ENCODE assay signal across 8 cellular contexts in the genomic region with DNA sequence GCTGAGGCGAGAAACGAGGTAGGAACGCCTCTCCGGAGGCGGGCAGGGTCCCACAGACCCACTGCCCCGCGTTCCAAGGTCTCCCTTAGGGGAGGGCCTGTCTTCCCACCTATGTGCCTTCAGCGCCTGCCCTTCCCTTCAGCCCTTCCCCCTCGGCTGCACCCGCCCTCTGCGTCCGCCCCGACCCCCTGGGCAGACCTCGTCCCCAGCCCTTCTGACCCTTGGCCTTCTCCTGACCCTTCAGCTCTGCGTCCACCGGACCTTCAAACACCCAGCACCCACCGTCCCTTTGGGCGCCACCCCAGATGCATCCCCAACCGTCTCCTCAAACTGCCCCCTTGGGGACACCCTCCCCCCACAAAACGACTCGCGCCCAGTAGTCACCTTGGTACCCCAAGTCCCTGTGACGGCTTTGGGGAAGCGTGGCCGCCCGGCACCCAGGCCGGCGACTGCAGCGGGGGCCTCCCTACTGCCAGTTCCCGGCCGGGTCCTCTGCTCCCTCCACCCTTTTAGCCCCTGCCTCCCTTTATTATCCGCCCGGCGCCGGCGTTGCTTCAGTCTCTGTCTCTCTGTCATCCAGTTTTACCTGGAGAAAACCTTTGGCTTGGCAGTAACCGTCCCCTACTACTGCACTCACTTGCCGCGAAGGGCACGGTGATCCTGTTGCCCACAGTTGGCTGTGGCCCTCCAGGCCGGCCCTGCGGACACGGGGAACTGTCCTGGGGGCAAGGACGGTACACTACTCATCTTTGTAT. TPM values are rescaled to one million over a fixed set of nuclear protein-coding genes. Genes with fewer than 3 reads are reported as not detected.
A peak's percentile ranks its signal among the peaks of the same experiment; 100 is the strongest.
DNase-seq lines count a peak whose midpoint lies in the region; ATAC-seq, FAIRE-seq and TF ChIP-seq lines count a peak whose summit lies in the region.

No MANE protein-coding gene starts in this region.

- peak overlapping the region; percentile 65 to 76 (median 71) for H3K4me3 ChIP-seq in Peyer's patch
- H3K4me3 ChIP-seq in endothelial cell of umbilical vein (replicated peaks in 1 of 3; ENCODE audit: insufficient read depth in 1 of 3, low read depth in 1 of 3, low read length in 3 of 3), result peak overlapping the region; percentile 62 to 91 (median 66)
- peak overlapping the region; percentile 89 for H3K4me3 ChIP-seq in mucosa of stomach (ENCODE audit: low read length)

- H3K36me3 ChIP-seq in Peyer's patch, result no peaks in the 10 kb centered on the region
- H3K36me3 ChIP-seq in endothelial cell of umbilical vein (ENCODE audit: control insufficient read depth in 2 of 2, extremely low read depth in 1 of 2, insufficient read depth in 2 of 2, low read length in 2 of 2), result no peaks in the 10 kb centered on the region
- no peaks in the 10 kb centered on the region for H3K36me3 ChIP-seq in mucosa of stomach (ENCODE audit: control insufficient read depth, insufficient read depth, low read length)

- ATAC-seq in HG03280 (IDR thresholded peaks at IDR 0.05; ENCODE audit: unreplicated experiment), result no peak

- intact Hi-C loops in endothelial cell of umbilical vein (cut with micrococcal nuclease), result loop anchor here (1.0 to 5.0 kb wide), 2 partner anchors 48 to 167 kb away; partner anchors contain the start of genes CCDC107 and RMRP

- no peaks in the 10 kb centered on the region for H3K9me3 ChIP-seq in Peyer's patch
- no peaks in the 10 kb centered on the region for H3K9me3 ChIP-seq in endothelial cell of umbilical vein (replicated peaks; ENCODE audit: control insufficient read depth, insufficient read depth, low read length)
- H3K9me3 ChIP-seq in mucosa of stomach (ENCODE audit: control insufficient read depth, low read length), result no peaks in the 10 kb centered on the region

- BruUV-seq in endothelial cell of umbilical vein (replicated peaks; lab: Mats Ljungman, UMichigan), result TSS peak; percentile 22

- CTCF ChIA-PET in endothelial cell of umbilical vein (lab: Charles Lee), result interaction anchor here (0.6 to 2.3 kb wide), 17 partner anchors 9 to 410 kb away, joined by 3 to 71 read pairs (median 6); partner anchors contain the start of gene FANCG

- no peaks in the 10 kb centered on the region for H4K20me1 ChIP-seq in endothelial cell of umbilical vein (replicated peaks; ENCODE audit: control insufficient read depth, extremely low read depth, insufficient read depth, low read length)

- TF ChIP-seq POLR2A in Peyer's patch (IDR thresholded peaks at IDR 0.05) (no peak), endothelial cell of umbilical vein (IDR thresholded peaks at IDR 0.05; ENCODE audit: low read depth, low read length) (no peak)

- DNase-seq in NCI-H82 (lab: John Stamatoyannopoulos, UW) (peak; percentile 40), NCI-H82 treated with DMSO at 0.1 percent for 48 hours (lab: John Stamatoyannopoulos, UW; ENCODE audit: unreplicated experiment) (no peak), Peyer's patch (peak in 1 of 3 donors; percentile 49), endothelial cell of umbilical vein (ENCODE audit: low read depth, low spot score) (no peak), urothelium cell line (ENCODE audit: low spot score) (peak; percentile 17), AML-193 (lab: John Stamatoyannopoulos, UW) (no peak)

- dilution Hi-C loops in endothelial cell of umbilical vein (cut with MboI; ENCODE audit: extremely low pct_ligation_motif_present, low sequenced_read_pairs), result no loop called here

- POLR2A ChIA-PET in endothelial cell of umbilical vein (lab: Charles Lee), result interaction anchor here (0.9 to 1.6 kb wide), 3 partner anchors 10 to 62 kb away, joined by 3 to 6 read pairs (median 3); no protein-coding TSS in a partner anchor

- H3K27me3 ChIP-seq in Peyer's patch (no peaks in the 10 kb centered on the region), endothelial cell of umbilical vein (ENCODE audit: control insufficient read depth in 2 of 2, insufficient read depth in 2 of 2, low read length in 2 of 2) (no peaks in the 10 kb centered on the region), mucosa of stomach (ENCODE audit: control insufficient read depth, insufficient read depth, low read length) (no peaks in the 10 kb centered on the region)

- H3K9ac ChIP-seq in endothelial cell of umbilical vein (replicated peaks; ENCODE audit: extremely low read depth, insufficient read depth, low read length) (peak overlapping the region; percentile 97), mucosa of stomach (ENCODE audit: low read length) (peak overlapping the region; percentile 91)

- H3K27ac ChIP-seq in Peyer's patch, result peak overlapping the region; percentile 71 to 90 (median 79)
- peak overlapping the region; percentile 96 for H3K27ac ChIP-seq in endothelial cell of umbilical vein (ENCODE audit: insufficient read depth, low read depth, low read length)

- no peak for TF ChIP-seq CTCF in Peyer's patch (IDR thresholded peaks at IDR 0.05)
- peak in 1 of 2 donors; percentile 30 for TF ChIP-seq CTCF in endothelial cell of umbilical vein (IDR thresholded peaks at IDR 0.05; ENCODE audit: extremely low read depth in 1 of 2, insufficient read depth in 1 of 2, low read depth in 1 of 2, low read length in 2 of 2)

- H3K4me1 ChIP-seq in Peyer's patch (peaks cover 0 to 12% (median 3%) of the 10 kb centered on the region in 4 donors), endothelial cell of umbilical vein (ENCODE audit: control insufficient read depth, extremely low read depth, insufficient read depth, low read length) (peaks cover 10% of the 10 kb centered on the region), mucosa of stomach (ENCODE audit: control insufficient read depth, insufficient read depth, low read length) (peaks cover 12% of the 10 kb centered on the region)

- no peaks in the 10 kb centered on the region for H3K9me1 ChIP-seq in endothelial cell of umbilical vein (replicated peaks; ENCODE audit: control insufficient read depth, extremely low read depth, insufficient read depth, low read length)

- FAIRE-seq in endothelial cell of umbilical vein (lab: Jason Lieb, UNC) (no peak), urothelium cell line (lab: Jason Lieb, UNC) (no peak)

- peak overlapping the region; percentile 96 for H3K4me2 ChIP-seq in endothelial cell of umbilical vein (ENCODE audit: insufficient read depth, low read length)

- H2AFZ ChIP-seq in endothelial cell of umbilical vein (ENCODE audit: low read depth, low read length), result peak overlapping the region; percentile 32

- H3K79me2 ChIP-seq in endothelial cell of umbilical vein (ENCODE audit: control insufficient read depth, insufficient read depth, low read length), result peaks cover 47% of the 10 kb centered on the region

TF ChIP-seq in endothelial cell of umbilical vein, 7 proteins besides CTCF, POLR2A, EP300 and RAD21:
- TF ChIP-seq FOS (IDR thresholded peaks at IDR 0.05; ENCODE audit: borderline replicate concordance, insufficient read depth, low read length) (no peak), MYC (IDR thresholded peaks at IDR 0.05; ENCODE audit: low read depth, low read length) (no peak), POLR2AphosphoS5 (IDR thresholded peaks at IDR 0.05; ENCODE audit: insufficient read depth, low read depth, low read length) (peak; percentile 51), GATA2 (IDR thresholded peaks at IDR 0.05; ENCODE audit: insufficient read depth, insufficient read length, low read depth, low read length) (no peak), JUN (IDR thresholded peaks at IDR 0.05; ENCODE audit: borderline replicate concordance, insufficient read depth, insufficient read length, low read depth) (no peak), EZH2 (IDR thresholded peaks at IDR 0.05; ENCODE audit: borderline replicate concordance, low read depth, low read length, severe bottlenecking) (no peak)
- TF ChIP-seq, protein P1, sequence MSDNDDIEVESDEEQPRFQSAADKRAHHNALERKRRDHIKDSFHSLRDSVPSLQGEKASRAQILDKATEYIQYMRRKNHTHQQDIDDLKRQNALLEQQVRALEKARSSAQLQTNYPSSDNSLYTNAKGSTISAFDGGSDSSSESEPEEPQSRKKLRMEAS (IDR thresholded peaks at IDR 0.05; ENCODE audit: insufficient read depth, insufficient read length), result no peak

RNA-seq across cellular contexts. Expression of gene RUSC2, which starts 0.4 kb away (rescaled TPM):
- 10 to 100 TPM in 1 of 4 donors, 1 to 10 TPM in 3; 3.0 to 17.3 (median 5.5) TPM for total RNA-seq in Peyer's patch
- total RNA-seq in endothelial cell of umbilical vein, result 46.2 and 52.1 TPM in 2 replicates
- polyA plus RNA-seq in endothelial cell of umbilical vein, result 26.1 and 29.9 TPM in 2 replicates
- 17.3 and 22.6 TPM in 2 replicates for polyA plus RNA-seq in endothelial cell of umbilical vein (2011; cell fraction: cytosol; rRNA removed)
- 63.2 and 68.8 TPM in 2 replicates for polyA plus RNA-seq in endothelial cell of umbilical vein (2011; cell fraction: nucleus; rRNA removed)
- 19.2 and 22.1 TPM in 2 replicates for polyA plus RNA-seq in endothelial cell of umbilical vein (2012)
- 63.2 and 73.2 TPM in 2 replicates for polyA minus RNA-seq in endothelial cell of umbilical vein
- 9.9 TPM for polyA minus RNA-seq in endothelial cell of umbilical vein (2011; cell fraction: cytosol; rRNA and poly(A)+ RNA removed)
- polyA minus RNA-seq in endothelial cell of umbilical vein (2011; cell fraction: nucleus; rRNA and poly(A)+ RNA removed), result 34.4 and 34.6 TPM in 2 replicates

Comparison
In these comparisons a context has a peak if more than half of its experiments do, and no peak if none do; other contexts are left out.
1. DNase-seq: peak in NCI-H82 (single experiment) and urothelium cell line (single experiment); none in NCI-H82 treated with DMSO at 0.1 percent for 48 hours (single experiment), endothelial cell of umbilical vein (single experiment) and AML-193 (0 of 2).
2. Peak in every context shown above with its lines, with median percentiles within 50 percentile points of each other: H3K4me3 ChIP-seq.